In genomic region chr2:53960476-53960875, GRCh38 we compare ENCODE assay signal across 24 cellular contexts. TPM values are rescaled to one million over a fixed set of nuclear protein-coding genes. Genes with fewer than 3 reads are reported as not detected.
DNase-seq lines count a peak whose midpoint lies in the region; ATAC-seq and TF ChIP-seq lines count a peak whose summit lies in the region.
"Had no signal": no experiment of that assay in that cellular context is flagged by ENCODE, and none has a peak within 500 bp of the region (broad histone marks: within the 10 kb centered on the region; RNA-seq: fewer than 3 reads in every experiment).

No MANE protein-coding gene starts in this region.

- no peak overlapping the region for H3K4me3 ChIP-seq in CD8-positive, alpha-beta T cell (ENCODE audit: low read depth, low read length)
- H3K4me3 ChIP-seq in RWPE2 (ENCODE audit: severe bottlenecking) = no peak overlapping the region
- H3K4me3 ChIP-seq: hepatocyte, SK-N-MC, smooth muscle cell, vagina had no signal

- no peaks in the 10 kb centered on the region for H3K27me3 Mint-ChIP-seq in CD8-positive, alpha-beta T cell (ENCODE audit: low read depth)
- H3K27me3 Mint-ChIP-seq in endothelial cell (ENCODE audit: unreplicated experiment) = peaks cover 4% of the 10 kb centered on the region
- H3K27me3 Mint-ChIP-seq: activated naive CD8-positive, alpha-beta T cell treated with anti-CD3 and anti-CD28 coated beads, Interleukin-2, amount 10 ng/mL, durations not matched to agents 7 days and 5 days had no signal

- CTCF ChIA-PET in CD8-positive, alpha-beta T cell (lab: Charles Lee) = no interaction called here

- peak overlapping the region; percentile 75 for H3K27ac Mint-ChIP-seq in CD8-positive, alpha-beta T cell
- peak overlapping the region; percentile 98 for H3K27ac Mint-ChIP-seq in endothelial cell (ENCODE audit: unreplicated experiment)

- POLR2A ChIA-PET in CD8-positive, alpha-beta T cell (lab: Charles Lee) = no interaction called here

- TF ChIP-seq CTCF in 22Rv1 (IDR thresholded peaks at IDR 0.05) (no peak), RWPE2 (IDR thresholded peaks at IDR 0.05; ENCODE audit: poor library complexity, severe bottlenecking) (no peak), endothelial cell (IDR thresholded peaks at IDR 0.05; ENCODE audit: unreplicated experiment) (no peak)
- TF ChIP-seq CTCF in CD8-positive, alpha-beta T cell (IDR thresholded peaks at IDR 0.05) = no peak

- H3K27ac ChIP-seq in 22Rv1 = peak overlapping the region; percentile 49; the same call in 1 of the 2 replicates
- no peak overlapping the region for H3K27ac ChIP-seq in CD8-positive, alpha-beta T cell (ENCODE audit: low read depth, low read length)
- peak overlapping the region; percentile 81 for H3K27ac ChIP-seq in RWPE2 (ENCODE audit: poor library complexity, severe bottlenecking)
- H3K27ac ChIP-seq: SK-N-MC, WERI-Rb-1 had no signal

- peaks cover 75% of the 10 kb centered on the region for H3K4me1 Mint-ChIP-seq in CD8-positive, alpha-beta T cell (ENCODE audit: low read depth)
- peaks cover 56% of the 10 kb centered on the region for H3K4me1 Mint-ChIP-seq in endothelial cell (ENCODE audit: unreplicated experiment)

- no peak for DNase-seq in CD8-positive, alpha-beta T cell
- DNase-seq in RWPE2 (ENCODE audit: low spot score) = no peak
- no peak for DNase-seq in endothelial cell (ENCODE audit: low spot score)
- DNase-seq in COR-L47 (lab: John Stamatoyannopoulos, UW) = no peak
- no peak for DNase-seq in NCI-H2081 (lab: John Stamatoyannopoulos, UW)
- DNase-seq in T-helper 1 cell = no peak
- DNase-seq: activated CD4-positive, alpha-beta T cell treated with anti-CD3 and anti-CD28 coated beads, Interleukin-2, amount 50 U/mL, for 4 hours; activated naive CD8-positive, alpha-beta T cell treated with anti-CD3 and anti-CD28 coated beads, Interleukin-2, amount 10 ng/mL, durations not matched to agents 7 days and 5 days; cerebellar nuclear complex; foreskin fibroblast; KG1; left colon; NCI-H1436 treated with DMSO at 0.1 percent for 48 hours; NCI-H524 treated with DMSO at 0.1 percent for 48 hours; occipital lobe; stimulated activated CD4-positive, alpha-beta T cell treated with anti-CD3 and anti-CD28 coated beads, Interleukin-2, amount 100 ng/mL, for 24 hours; T-helper 2 cell; WERI-Rb-1 had no signal

- no peaks in the 10 kb centered on the region for H3K9me3 ChIP-seq in CD8-positive, alpha-beta T cell (ENCODE audit: low read length)
- no peaks in the 10 kb centered on the region for H3K9me3 ChIP-seq in RWPE2 (ENCODE audit: severe bottlenecking)
- H3K9me3 ChIP-seq: vagina had no signal

- H3K9me3 Mint-ChIP-seq in CD8-positive, alpha-beta T cell = no peaks in the 10 kb centered on the region
- no peaks in the 10 kb centered on the region for H3K9me3 Mint-ChIP-seq in endothelial cell (ENCODE audit: unreplicated experiment)
- H3K9me3 Mint-ChIP-seq: activated naive CD8-positive, alpha-beta T cell treated with anti-CD3 and anti-CD28 coated beads, Interleukin-2, amount 10 ng/mL, durations not matched to agents 7 days and 5 days had no signal

- ATAC-seq in CD8-positive, alpha-beta T cell = no peak
- ATAC-seq in RWPE2 (ENCODE audit: low read depth) = no peak
- ATAC-seq in GM21723 (IDR thresholded peaks at IDR 0.05; ENCODE audit: unreplicated experiment) = no peak
- ATAC-seq: left colon had no signal

- peaks cover 26% of the 10 kb centered on the region for H3K4me1 ChIP-seq in CD8-positive, alpha-beta T cell (ENCODE audit: insufficient read depth, low read length)
- peaks cover 35% of the 10 kb centered on the region for H3K4me1 ChIP-seq in RWPE2 (ENCODE audit: insufficient read depth, poor library complexity, severe bottlenecking)

- intact Hi-C loops in CD8-positive, alpha-beta T cell (cut with DNase I, micrococcal nuclease) = loop anchor here (5.0 to 10.0 kb wide), 2 partner anchors 37 to 764 kb away; partner anchors contain the start of gene EML6 (in 1 of the 2)

- H3K36me3 ChIP-seq in CD8-positive, alpha-beta T cell (ENCODE audit: insufficient read depth, low read length) = no peaks in the 10 kb centered on the region
- peaks cover 8% of the 10 kb centered on the region; the same call in 1 of the 2 replicates for H3K36me3 ChIP-seq in RWPE2 (ENCODE audit: low read depth)
- H3K36me3 ChIP-seq: vagina had no signal

- no peak overlapping the region for H3K4me3 Mint-ChIP-seq in CD8-positive, alpha-beta T cell
- H3K4me3 Mint-ChIP-seq in endothelial cell (ENCODE audit: unreplicated experiment) = peak overlapping the region; percentile 53
- H3K4me3 Mint-ChIP-seq: activated naive CD8-positive, alpha-beta T cell treated with anti-CD3 and anti-CD28 coated beads, Interleukin-2, amount 10 ng/mL, durations not matched to agents 7 days and 5 days had no signal

- H3K27me3 ChIP-seq in CD8-positive, alpha-beta T cell (ENCODE audit: insufficient read depth, low read length) = no peaks in the 10 kb centered on the region
- no peaks in the 10 kb centered on the region for H3K27me3 ChIP-seq in RWPE2 (ENCODE audit: insufficient read depth, poor library complexity, severe bottlenecking)
- H3K27me3 ChIP-seq: hepatocyte, vagina had no signal

- H3K36me3 Mint-ChIP-seq in CD8-positive, alpha-beta T cell = peaks cover 12% of the 10 kb centered on the region
- peaks cover 8% of the 10 kb centered on the region for H3K36me3 Mint-ChIP-seq in endothelial cell (ENCODE audit: low read depth, unreplicated experiment)

RNA-seq across cellular contexts. Expression of gene PSME4, which starts 10.3 kb away (rescaled TPM):
- total RNA-seq in CD8-positive, alpha-beta T cell = 100 to 1,000 TPM in 1 of 2 experiments, 10 to 100 TPM in 1; 98.8 to 107 TPM
- 106 TPM for total RNA-seq in endothelial cell (ENCODE audit: unreplicated experiment)
